8 cellular contexts compared by ENCODE assay signal in the genomic region with DNA sequence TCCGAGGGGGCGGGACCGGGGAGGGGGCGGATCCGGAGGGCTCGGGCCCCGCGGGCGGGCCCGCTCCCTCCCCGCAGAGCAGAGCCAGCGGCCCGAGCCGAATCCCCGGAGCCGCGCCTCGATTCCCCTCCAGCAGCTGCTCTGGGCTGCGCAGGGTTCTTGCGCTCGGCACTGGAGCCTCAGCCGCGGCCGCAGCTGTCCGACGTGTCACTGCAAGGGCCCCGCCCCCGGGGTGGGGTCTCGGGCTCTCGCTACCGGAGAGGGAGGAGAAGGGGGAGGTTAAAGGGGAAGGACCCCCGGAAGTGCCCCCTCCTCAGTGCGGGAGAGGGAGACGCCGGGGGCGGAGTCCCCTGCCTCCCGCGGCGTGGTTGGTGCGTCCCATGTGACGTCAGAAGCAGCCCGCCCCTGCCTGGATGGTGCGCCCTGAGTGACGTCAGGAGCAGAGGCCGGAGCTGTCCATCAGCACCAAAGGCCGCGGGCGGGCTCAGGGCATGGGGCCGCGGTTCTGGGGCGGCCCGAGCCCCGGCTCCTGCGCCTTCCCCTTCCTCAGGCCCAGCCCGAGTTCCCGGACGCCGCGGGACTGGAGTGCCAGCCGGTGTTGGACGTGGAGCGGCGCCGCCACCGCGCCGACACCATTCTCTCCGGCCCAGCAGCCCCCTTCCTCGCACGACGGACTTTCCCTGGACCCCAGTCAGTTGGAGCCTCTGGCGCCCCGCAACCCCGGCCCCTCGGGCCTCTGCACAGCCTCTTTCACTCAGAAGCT. TPM values are rescaled to one million over a fixed set of nuclear protein-coding genes. Genes with fewer than 3 reads are reported as not detected.
DNase-seq lines count a peak whose midpoint lies in the region; ATAC-seq, FAIRE-seq and TF ChIP-seq lines count a peak whose summit lies in the region.

Gene CHPF (minus strand): TSS at position 214 of the 763 bp plus-strand sequence. CDS start 271 bp downstream, outside the sequence.
Gene TMEM198 (plus strand): TSS at position 433 of the 763 bp plus-strand sequence. CDS start 700 bp downstream, outside the sequence.

- H4K8ac ChIP-seq in H1 (ENCODE audit: extremely low read depth, insufficient read depth, low read length) (peak within 1 kb of the TSS; percentile 73), mesenchymal stem cell (ENCODE audit: low read length) (peak within 1 kb of the TSS; percentile 53)

- TF ChIP-seq CTCF in H1 (IDR thresholded peaks at IDR 0.05; ENCODE audit: control extremely low read depth in 1 of 3, insufficient read depth in 1 of 3, low read depth in 1 of 3, low read length in 3 of 3) = no peak

- H3K18ac ChIP-seq in H1 (ENCODE audit: extremely low read depth, low read length) = peak within 1 kb of the TSS; percentile 48; the same call in 1 of the 2 replicates
- peak within 1 kb of the TSS; percentile 37 to 84 for H3K18ac ChIP-seq in mesenchymal stem cell (ENCODE audit: low read depth in 1 of 2, low read length in 2 of 2)

- H2BK20ac ChIP-seq in H1 (ENCODE audit: low read length) = no peak within 1 kb of the TSS

- H2BK15ac ChIP-seq in H1 (ENCODE audit: low read length) (no peak within 1 kb of the TSS), mesenchymal stem cell (ENCODE audit: low read depth, poor library complexity, severe bottlenecking) (peak within 1 kb of the TSS; percentile 93)

- H3K27me3 ChIP-seq in H1 (replicated peaks in 1 of 4; ENCODE audit: control insufficient read depth in 3 of 4, extremely low read depth in 1 of 4, insufficient read depth in 3 of 4, low read length in 3 of 4) (peaks cover 0 to 4% (median 0%) of the 10 kb centered on the region in 4 experiments; a peak in 2 of 7 replicates), mesenchymal stem cell (ENCODE audit: control insufficient read depth in 1 of 2, insufficient read depth in 1 of 2, low read length in 2 of 2) (peaks cover 0 to 3% of the 10 kb centered on the region in 2 experiments)

- H3K79me1 ChIP-seq in H1 (ENCODE audit: low read depth, low read length) (peaks cover 4% of the 10 kb centered on the region; the same call in 1 of the 2 replicates), mesenchymal stem cell (replicated peaks; ENCODE audit: low read length, poor library complexity, severe bottlenecking) (peaks cover 26% of the 10 kb centered on the region)

- H3K27ac ChIP-seq in H1 (ENCODE audit: low read depth, low read length) (peak within 1 kb of the TSS; percentile 19; the same call in 1 of the 2 replicates), mesenchymal stem cell (ENCODE audit: low read length, poor library complexity, severe bottlenecking) (peak within 1 kb of the TSS; percentile 63)

- H3K4me3 ChIP-seq in H1 (ENCODE audit: extremely low read depth in 1 of 4, insufficient read depth in 2 of 4, low read depth in 3 of 4, low read length in 4 of 4) (peak within 1 kb of the TSS; percentile 73 to 90 (median 80)), mesenchymal stem cell (ENCODE audit: insufficient read depth in 1 of 2, low read depth in 1 of 2, low read length in 2 of 2) (peak within 1 kb of the TSS; percentile 84 to 95)

- peak within 1 kb of the TSS; percentile 52 to 78 (median 70) for H3K9ac ChIP-seq in H1 (replicated peaks in 1 of 4; ENCODE audit: extremely low read depth in 1 of 4, low read depth in 3 of 4, low read length in 3 of 4)
- H3K9ac ChIP-seq in mesenchymal stem cell (ENCODE audit: low read length) = peak within 1 kb of the TSS; percentile 94

- H3K23ac ChIP-seq in H1 (ENCODE audit: insufficient read length) (no peak within 1 kb of the TSS), mesenchymal stem cell (ENCODE audit: low read length in 2 of 2) (peak within 1 kb of the TSS in 1 of 2 experiments; percentile 49)

- peaks cover 14 to 23% of the 10 kb centered on the region in 2 experiments for H4K20me1 ChIP-seq in H1 (replicated peaks in 1 of 2; ENCODE audit: control insufficient read depth in 1 of 2, insufficient read depth in 2 of 2, low read length in 2 of 2)

- no peak within 1 kb of the TSS for H2AFZ ChIP-seq in H1 (ENCODE audit: low read length)
- H2AFZ ChIP-seq in mesenchymal stem cell (ENCODE audit: low read depth, low read length) = peak within 1 kb of the TSS; percentile 49

- H3K4ac ChIP-seq in H1 (replicated peaks; ENCODE audit: insufficient read length, low read depth, low read length) = no peak within 1 kb of the TSS
- H3K4ac ChIP-seq in mesenchymal stem cell (ENCODE audit: low read depth in 1 of 2, low read length in 2 of 2) = no peak within 1 kb of the TSS

- TF ChIP-seq POLR2A in H1 (IDR thresholded peaks at IDR 0.05; ENCODE audit: control extremely low read depth in 1 of 2, low read depth in 2 of 2, low read length in 2 of 2) = peak in 1 of 2 experiments; percentile 60; a peak in 2 of 3 replicates

- H3K56ac ChIP-seq in H1 (replicated peaks; ENCODE audit: insufficient read length, low read depth, low read length) = peak within 1 kb of the TSS; percentile 84

- no peak within 1 kb of the TSS for H4K91ac ChIP-seq in H1 (replicated peaks; ENCODE audit: insufficient read length, low read length)
- H4K91ac ChIP-seq in mesenchymal stem cell (ENCODE audit: low read length) = peak within 1 kb of the TSS; percentile 79

- no peak; a peak in 1 of 4 replicates for TF ChIP-seq RAD21 in H1 (IDR thresholded peaks at IDR 0.05 in 1 of 2, conservative IDR thresholded peaks at IDR 0.05 in 1 of 2; ENCODE audit: low read depth in 2 of 2, low read length in 2 of 2)

- H3K4me2 ChIP-seq in H1 (ENCODE audit: insufficient read depth in 1 of 2, low read depth in 2 of 2, low read length in 2 of 2) (peak within 1 kb of the TSS; percentile 62 to 90), mesenchymal stem cell (ENCODE audit: low read length, poor library complexity, severe bottlenecking) (peak within 1 kb of the TSS; percentile 93)

- DNase-seq in COR-L47 (lab: John Stamatoyannopoulos, UW) (peak; percentile 97), HTR-8/SVneo (ENCODE audit: insufficient read length, low spot score) (peak; percentile 95), NOMO-1 treated with dmso at 0.1 percent for 144 hours (lab: John Stamatoyannopoulos, UW; ENCODE audit: unreplicated experiment) (peak; percentile 94), H1 (ENCODE audit: low read depth in 1 of 2, low spot score in 2 of 2) (peak; percentile 98), mesenchymal stem cell (peak; percentile 98)
- DNase-seq in activated CD8-positive, alpha-beta memory T cell treated with anti-CD3 and anti-CD28 coated beads, Interleukin-2, amount 50 U/mL, for 1 hour (ENCODE audit: extremely low read depth) = peak; percentile 82
- DNase-seq in stimulated activated CD8-positive, alpha-beta memory T cell treated with anti-CD3 and anti-CD28 coated beads, Interleukin-12 subunit alpha, Interleukin-12 subunit beta, amount 100 ng/mL, for 24 hours (ENCODE audit: extremely low read depth) = peak; percentile 91

- H3K36me3 ChIP-seq in H1 (ENCODE audit: control insufficient read depth in 2 of 4, insufficient read depth in 4 of 4, low read length in 3 of 4) (peaks cover 4 to 22% (median 12%) of the 10 kb centered on the region in 4 experiments; a peak in 6 of 8 replicates), mesenchymal stem cell (ENCODE audit: control insufficient read depth in 1 of 2, insufficient read depth in 2 of 2, low read depth in 1 of 2, low read length in 2 of 2) (peaks cover 39 to 45% of the 10 kb centered on the region in 2 experiments)

- POLR2A ChIA-PET in H1 (lab: Charles Lee; ENCODE audit: partially characterized antibody) = interaction anchor here (0.6 to 3.3 kb wide), 17 partner anchors 10 to 110 kb away, joined by 3 to 44 read pairs (median 4); partner anchors contain the start of genes GMPPA, INHA, OBSL1 and STK11IP

- H3K4me1 ChIP-seq in H1 (replicated peaks in 1 of 4; ENCODE audit: control insufficient read depth in 3 of 4, insufficient read depth in 4 of 4, low read length in 3 of 4) (peaks cover 2 to 13% (median 7%) of the 10 kb centered on the region in 4 experiments; a peak in 6 of 7 replicates), mesenchymal stem cell (ENCODE audit: control insufficient read depth, insufficient read depth, low read depth, low read length) (peaks cover 28% of the 10 kb centered on the region)

- H3K14ac ChIP-seq in H1 (ENCODE audit: insufficient read length) = no peak within 1 kb of the TSS
- peak within 1 kb of the TSS in 1 of 2 experiments; percentile 22 for H3K14ac ChIP-seq in mesenchymal stem cell (ENCODE audit: low read length in 2 of 2)

- peaks cover 14% of the 10 kb centered on the region; the same call in 1 of the 2 replicates for H3K23me2 ChIP-seq in H1 (ENCODE audit: low read depth, low read length)

- CTCF ChIA-PET in H1 (lab: Charles Lee; ENCODE audit: partially characterized antibody) = interaction anchor here (0.8 to 113.1 kb wide), 17 partner anchors 14 to 146 kb away, joined by 3 to 7248 read pairs (median 7); partner anchors contain the start of genes DES, GMPPA, INHA and OBSL1

- ATAC-seq in GM21381 (IDR thresholded peaks at IDR 0.05; ENCODE audit: unreplicated experiment) = peak; percentile 76

- peaks cover 0 to 6% of the 10 kb centered on the region in 2 experiments; a peak in 1 of 4 replicates for H3K79me2 ChIP-seq in H1 (ENCODE audit: control insufficient read depth in 1 of 2, insufficient read depth in 2 of 2, low read length in 2 of 2)

- H3K9me3 ChIP-seq in H1 (ENCODE audit: insufficient read depth in 2 of 2, low read depth in 1 of 2, low read length in 1 of 2) (no peaks in the 10 kb centered on the region), mesenchymal stem cell (ENCODE audit: control insufficient read depth, low read length) (no peaks in the 10 kb centered on the region)

- no peak within 1 kb of the TSS for H2BK120ac ChIP-seq in H1 (replicated peaks; ENCODE audit: low read depth, low read length)
- peak within 1 kb of the TSS; percentile 83 for H2BK120ac ChIP-seq in mesenchymal stem cell (ENCODE audit: low read depth, low read length)

- no peak within 1 kb of the TSS for H4K5ac ChIP-seq in H1 (ENCODE audit: insufficient read length, low read depth, low read length)

- peak in 1 of 2 experiments; percentile 88; a peak in 1 of 3 replicates for TF ChIP-seq EP300 in H1 (IDR thresholded peaks at IDR 0.05; ENCODE audit: borderline replicate concordance in 1 of 2, low read depth in 2 of 2, low read length in 2 of 2)

- H2BK5ac ChIP-seq in H1 (ENCODE audit: low read depth, low read length) = peak within 1 kb of the TSS; percentile 85; the same call in 1 of the 2 replicates
- H2BK5ac ChIP-seq in mesenchymal stem cell (ENCODE audit: low read depth, low read length, poor library complexity, severe bottlenecking) = no peak within 1 kb of the TSS

- H2BK12ac ChIP-seq in H1 (ENCODE audit: low read depth, low read length) = no peak within 1 kb of the TSS
- no peak within 1 kb of the TSS for H2BK12ac ChIP-seq in mesenchymal stem cell (ENCODE audit: low read length in 2 of 2)

- peak; percentile 97 for FAIRE-seq in HTR-8/SVneo (lab: Jason Lieb, UNC)
- FAIRE-seq in H1 (lab: Jason Lieb, UNC) = peak; percentile 36

- WGBS in H1 (ENCODE audit: extremely low coverage in 1 of 2, insufficient coverage in 1 of 2, insufficient read length in 1 of 2, insufficient replicate concordance in 2 of 2, low coverage in 1 of 2, low lambda C conversion rate in 2 of 2, missing lambda C conversion rate in 1 of 2), 2 experiments = 1% methylated on average over 55 of the region's 75 CpGs; no CpG with 5 or more reads in 1 of the 2 experiments
- WGBS in mesenchymal stem cell = under 1% methylated on average over 72 of the region's 75 CpGs

- H2AK5ac ChIP-seq in H1 (ENCODE audit: low read depth, low read length) = no peak within 1 kb of the TSS
- no peak within 1 kb of the TSS for H2AK5ac ChIP-seq in mesenchymal stem cell (ENCODE audit: low read length, severe bottlenecking)

RNA-seq across cellular contexts. Expression of gene CHPF, which starts in this region (rescaled TPM):
- total RNA-seq in H1 (2021; fragmentation: NEBNext Ultra II Directional; extraction: Animal tissue kit (Norgen Biotek cat#: 25700)) = 62.9 and 68.1 TPM in 2 replicates
- 67.3 and 103 TPM in 2 replicates for polyA plus RNA-seq in H1 (2011; rRNA removed)
- 61.7 TPM for polyA plus RNA-seq in H1 (2011; cell fraction: cytosol; rRNA removed)
- polyA plus RNA-seq in H1 (2011; cell fraction: nucleus; rRNA removed) = 76.8 TPM
- polyA plus RNA-seq in H1 (2012, experiment 1 of 2) = 33.7 to 59.5 TPM (median 55.7 TPM) in 4 replicates
- 62.7 TPM for polyA plus RNA-seq in H1 (2012, experiment 2 of 2)
- 107 TPM for polyA plus RNA-seq in H1 (2013, experiment 1 of 2)
- 107 TPM for polyA plus RNA-seq in H1 (2013, experiment 2 of 2)
- polyA minus RNA-seq in H1 (2011; rRNA and poly(A)+ RNA removed) = 17.3 and 20.9 TPM in 2 replicates
- polyA minus RNA-seq in H1 (2011; cell fraction: cytosol; rRNA and poly(A)+ RNA removed) = 62.2 TPM
- 38.8 TPM for polyA minus RNA-seq in H1 (2011; cell fraction: nucleus; rRNA and poly(A)+ RNA removed)
- polyA plus RNA-seq in mesenchymal stem cell (2013, experiment 1 of 2) = 134 TPM
- 133 TPM for polyA plus RNA-seq in mesenchymal stem cell (2013, experiment 2 of 2)

RNA-seq across cellular contexts. Expression of gene TMEM198, which starts in this region (rescaled TPM):
- total RNA-seq in H1 (2021; fragmentation: NEBNext Ultra II Directional; extraction: Animal tissue kit (Norgen Biotek cat#: 25700)) = 10.2 and 11.0 TPM in 2 replicates
- 10.4 and 15.4 TPM in 2 replicates for polyA plus RNA-seq in H1 (2011; rRNA removed)
- polyA plus RNA-seq in H1 (2011; cell fraction: cytosol; rRNA removed) = 10.0 TPM
- polyA plus RNA-seq in H1 (2011; cell fraction: nucleus; rRNA removed) = 19.0 TPM
- 7.6 to 11.7 TPM (median 9.4 TPM) in 4 replicates for polyA plus RNA-seq in H1 (2012, experiment 1 of 2)
- polyA plus RNA-seq in H1 (2012, experiment 2 of 2) = 13.6 TPM
- 8.4 TPM for polyA plus RNA-seq in H1 (2013, experiment 1 of 2)
- 8.2 TPM for polyA plus RNA-seq in H1 (2013, experiment 2 of 2)
- 4.3 and 6.1 TPM in 2 replicates for polyA minus RNA-seq in H1 (2011; rRNA and poly(A)+ RNA removed)
- 7.5 TPM for polyA minus RNA-seq in H1 (2011; cell fraction: cytosol; rRNA and poly(A)+ RNA removed)
- polyA minus RNA-seq in H1 (2011; cell fraction: nucleus; rRNA and poly(A)+ RNA removed) = 5.6 TPM
- polyA plus RNA-seq in mesenchymal stem cell (2013, experiment 1 of 2) = 1.5 TPM
- polyA plus RNA-seq in mesenchymal stem cell (2013, experiment 2 of 2) = 1.3 TPM

Comparison
In these comparisons a context has a peak if more than half of its experiments do, and no peak if none do; other contexts are left out.
1. Peak in every context shown above with its lines: DNase-seq, ATAC-seq, H3K4me3 ChIP-seq and H3K27ac ChIP-seq.